In genomic region chr3:42758126-42758525, GRCh38 we compare ENCODE assay signal across 19 cellular contexts. TPM values are rescaled to one million over a fixed set of nuclear protein-coding genes. Genes with fewer than 3 reads are reported as not detected.
A peak's percentile ranks its signal among the peaks of the same experiment; 100 is the strongest.
DNase-seq lines count a peak whose midpoint lies in the region; ATAC-seq and TF ChIP-seq lines count a peak whose summit lies in the region.
"Had no signal": no experiment of that assay in that cellular context is flagged by ENCODE, and none has a peak within 500 bp of the region (broad histone marks: within the 10 kb centered on the region; RNA-seq: fewer than 3 reads in every experiment).

No MANE protein-coding gene starts in this region.

- intact Hi-C loops in left ventricle myocardium inferior (cut with micrococcal nuclease) (loop anchor here (10.0 kb wide), 1 partner anchor 173 kb away; the partner anchor contains the start of gene SEC22C), tibial artery (cut with DNase I; ENCODE audit: low total_unique reads) (no loop called here)

- H3K4me3 ChIP-seq in right atrium auricular region = no peak overlapping the region
- no peak overlapping the region for H3K4me3 ChIP-seq in left ventricle myocardium inferior
- H3K4me3 ChIP-seq in coronary artery = no peak overlapping the region
- H3K4me3 ChIP-seq in tibial artery = no peak overlapping the region
- H3K4me3 ChIP-seq: BLaER1, GM23248 had no signal

- no peaks in the 10 kb centered on the region for H3K36me3 Mint-ChIP-seq in natural killer cell treated with Interleukin-12 subunit alpha and Interleukin-12 subunit beta and Interleukin-15 and Interleukin-18, amount 100 ng/mL, for 72 hours
- H3K36me3 Mint-ChIP-seq: CD8-positive, alpha-beta memory T cell had no signal

- H3K27ac Mint-ChIP-seq in natural killer cell treated with Interleukin-12 subunit alpha and Interleukin-12 subunit beta and Interleukin-15 and Interleukin-18, amount 100 ng/mL, for 72 hours = no peak overlapping the region
- H3K27ac Mint-ChIP-seq: CD4-positive, alpha-beta T cell; CD8-positive, alpha-beta memory T cell had no signal

- peaks cover 0 to 13% of the 10 kb centered on the region in 2 donors for H3K27me3 Mint-ChIP-seq in natural killer cell treated with Interleukin-12 subunit alpha and Interleukin-12 subunit beta and Interleukin-15 and Interleukin-18, amount 100 ng/mL, for 72 hours
- H3K27me3 Mint-ChIP-seq: CD4-positive, alpha-beta T cell had no signal

- H3K36me3 ChIP-seq in right atrium auricular region (no peaks in the 10 kb centered on the region), left ventricle myocardium inferior (no peaks in the 10 kb centered on the region), tibial artery (no peaks in the 10 kb centered on the region)
- H3K36me3 ChIP-seq: BLaER1 had no signal

- H3K9me3 ChIP-seq in right atrium auricular region (no peaks in the 10 kb centered on the region), left ventricle myocardium inferior (replicated peaks) (no peaks in the 10 kb centered on the region), tibial artery (no peaks in the 10 kb centered on the region)
- H3K9me3 ChIP-seq: BLaER1 had no signal

- TF ChIP-seq CTCF in right atrium auricular region (IDR thresholded peaks at IDR 0.05) (no peak), left ventricle myocardium inferior (IDR thresholded peaks at IDR 0.05; ENCODE audit: borderline replicate concordance) (no peak), coronary artery (IDR thresholded peaks at IDR 0.05) (no peak), tibial artery (IDR thresholded peaks at IDR 0.05) (no peak)

- DNase-seq in right atrium auricular region (ENCODE audit: low spot score) = peak; percentile 26
- no peak for DNase-seq in left ventricle myocardium inferior
- peak; percentile 29 for DNase-seq in coronary artery (ENCODE audit: low spot score)
- peak; percentile 64 for DNase-seq in mesenteric fat pad (ENCODE audit: low spot score)
- peak; percentile 10 to 29 for DNase-seq in tibial artery
- no peak for DNase-seq in natural killer cell treated with Interleukin-12 subunit alpha and Interleukin-12 subunit beta and Interleukin-15 and Interleukin-18, amount 100 ng/mL, for 72 hours (ENCODE audit: low spot score)
- no peak for DNase-seq in GM19240 (ENCODE audit: insufficient read length, low spot score)
- DNase-seq in occipital lobe (lab: John Stamatoyannopoulos, UW) = no peak
- DNase-seq: CD4-positive, alpha-beta T cell; CD8-positive, alpha-beta memory T cell; DND-41; GM23248; H7; HCEC 1CT had no signal

- H3K27me3 ChIP-seq in right atrium auricular region = no peaks in the 10 kb centered on the region
- H3K27me3 ChIP-seq in left ventricle myocardium inferior (ENCODE audit: low read depth) = no peaks in the 10 kb centered on the region
- H3K27me3 ChIP-seq in tibial artery = no peaks in the 10 kb centered on the region
- H3K27me3 ChIP-seq: BLaER1 had no signal

- H3K4me3 Mint-ChIP-seq in natural killer cell treated with Interleukin-12 subunit alpha and Interleukin-12 subunit beta and Interleukin-15 and Interleukin-18, amount 100 ng/mL, for 72 hours = no peak overlapping the region
- H3K4me3 Mint-ChIP-seq: CD4-positive, alpha-beta T cell; CD8-positive, alpha-beta memory T cell had no signal

- H3K27ac ChIP-seq in right atrium auricular region (no peak overlapping the region), left ventricle myocardium inferior (replicated peaks) (no peak overlapping the region), coronary artery (no peak overlapping the region), tibial artery (no peak overlapping the region)
- H3K27ac ChIP-seq: BLaER1, C4-2B, GM23248 had no signal

- no peaks in the 10 kb centered on the region for H3K4me1 Mint-ChIP-seq in natural killer cell treated with Interleukin-12 subunit alpha and Interleukin-12 subunit beta and Interleukin-15 and Interleukin-18, amount 100 ng/mL, for 72 hours (ENCODE audit: low read depth in 2 of 2)
- H3K4me1 Mint-ChIP-seq: CD8-positive, alpha-beta memory T cell had no signal

- H3K4me1 ChIP-seq in right atrium auricular region (no peaks in the 10 kb centered on the region), left ventricle myocardium inferior (no peaks in the 10 kb centered on the region), tibial artery (peaks cover 0 to 4% (median 0%) of the 10 kb centered on the region in 4 donors)
- H3K4me1 ChIP-seq: BLaER1 had no signal

- ATAC-seq in natural killer cell treated with Interleukin-12 subunit alpha and Interleukin-12 subunit beta and Interleukin-15 and Interleukin-18, amount 100 ng/mL, for 72 hours = no peak

- H3K9me3 Mint-ChIP-seq in natural killer cell treated with Interleukin-12 subunit alpha and Interleukin-12 subunit beta and Interleukin-15 and Interleukin-18, amount 100 ng/mL, for 72 hours = no peaks in the 10 kb centered on the region
- H3K9me3 Mint-ChIP-seq: CD4-positive, alpha-beta T cell; CD8-positive, alpha-beta memory T cell had no signal

RNA-seq across cellular contexts. Expression of gene CCDC13, which starts 14.9 kb away (rescaled TPM):
- total RNA-seq in right atrium auricular region (under 1 TPM in 1 of 2 donors, not detected in 1; 0.35 TPM), left ventricle myocardium inferior (0.41 TPM), mesenteric fat pad (1.3 TPM), occipital lobe (3.6 TPM)
- 1 to 10 TPM; 1.0 to 1.2 TPM for total RNA-seq in natural killer cell treated with Interleukin-12 subunit alpha and Interleukin-12 subunit beta and Interleukin-15 and Interleukin-18, amount 100 ng/mL, for 72 hours
- total RNA-seq: A172, A673, H1 had no signal

RNA-seq across cellular contexts. Expression of gene HIGD1A, which starts 46.2 kb away (rescaled TPM):
- total RNA-seq in right atrium auricular region (100 to 1,000 TPM; 213 to 299 TPM), left ventricle myocardium inferior (377 TPM), mesenteric fat pad (97.4 TPM), occipital lobe (117 TPM)
- total RNA-seq in natural killer cell treated with Interleukin-12 subunit alpha and Interleukin-12 subunit beta and Interleukin-15 and Interleukin-18, amount 100 ng/mL, for 72 hours = 10 to 100 TPM; 60.0 to 78.4 TPM

RNA-seq across cellular contexts. Expression of gene ACKR2, which starts 51.1 kb away (rescaled TPM):
- total RNA-seq in right atrium auricular region (1 to 10 TPM in 1 of 2 donors, under 1 TPM in 1; 0.78 to 6.2 TPM), left ventricle myocardium inferior (0.44 TPM), mesenteric fat pad (5.6 TPM), occipital lobe (0.16 TPM)
- 10 to 100 TPM in 1 of 2 donors, 1 to 10 TPM in 1; 2.3 to 11.5 TPM for total RNA-seq in natural killer cell treated with Interleukin-12 subunit alpha and Interleukin-12 subunit beta and Interleukin-15 and Interleukin-18, amount 100 ng/mL, for 72 hours
- total RNA-seq: A172, A673, H7 had no signal

RNA-seq across cellular contexts. Expression of gene HHATL, which starts 55.5 kb away (rescaled TPM):
- total RNA-seq in right atrium auricular region = 100 to 1,000 TPM; 444 to 908 TPM
- 552 TPM for total RNA-seq in left ventricle myocardium inferior
- total RNA-seq in mesenteric fat pad = 0.48 TPM
- total RNA-seq in natural killer cell treated with Interleukin-12 subunit alpha and Interleukin-12 subunit beta and Interleukin-15 and Interleukin-18, amount 100 ng/mL, for 72 hours = not detected
- total RNA-seq in occipital lobe = not detected
- total RNA-seq: A172; A673; CD4-positive, alpha-beta T cell; CD8-positive, alpha-beta memory T cell; GM23248; H1; H7 had no signal

Comparison
In these comparisons a context has a peak if more than half of its experiments do, and no peak if none do; other contexts are left out.
1. DNase-seq: peak in right atrium auricular region (single experiment), coronary artery (single experiment), mesenteric fat pad (single experiment) and tibial artery (2 of 2); none in left ventricle myocardium inferior (single experiment), natural killer cell treated with Interleukin-12 subunit alpha and Interleukin-12 subunit beta and Interleukin-15 and Interleukin-18, amount 100 ng/mL, for 72 hours (single experiment), GM19240 (single experiment) and occipital lobe (single experiment).